12 cellular contexts compared by ENCODE assay signal in genomic region chr12:103102225-103102744, GRCh38.
DNase-seq lines count a peak whose midpoint lies in the region; ATAC-seq and TF ChIP-seq lines count a peak whose summit lies in the region.
"Had no signal": no experiment of that assay in that cellular context is flagged by ENCODE, and none has a peak within 500 bp of the region (broad histone marks: within the 10 kb centered on the region; RNA-seq: fewer than 3 reads in every experiment).

No MANE protein-coding gene starts in this region.

- H3K36me3 ChIP-seq in right atrium auricular region = no peaks in the 10 kb centered on the region
- no peaks in the 10 kb centered on the region for H3K36me3 ChIP-seq in CD8-positive, alpha-beta memory T cell (ENCODE audit: insufficient read depth, low read length)
- H3K36me3 ChIP-seq: tibial nerve had no signal

- no peak overlapping the region for H3K27ac ChIP-seq in right atrium auricular region
- no peak overlapping the region for H3K27ac ChIP-seq in CD8-positive, alpha-beta memory T cell (ENCODE audit: low read depth, low read length)
- H3K27ac ChIP-seq: tibial nerve had no signal

- DNase-seq in GM12864 (ENCODE audit: low read depth) (peak; percentile 55), right atrium auricular region (ENCODE audit: low spot score) (no peak), NCI-H2029 (lab: John Stamatoyannopoulos, UW) (no peak), COR-L47 (lab: John Stamatoyannopoulos, UW) (no peak)
- no peak for DNase-seq in CD8-positive, alpha-beta memory T cell
- DNase-seq: aorta, GDM1, mucosa of descending colon had no signal

- peaks cover 0 to 3% of the 10 kb centered on the region in 2 donors for H3K27me3 Mint-ChIP-seq in CD8-positive, alpha-beta memory T cell

- no peaks in the 10 kb centered on the region for H3K36me3 Mint-ChIP-seq in CD8-positive, alpha-beta memory T cell

- ATAC-seq in GM19043 (IDR thresholded peaks at IDR 0.05; ENCODE audit: low read depth, unreplicated experiment) (peak; percentile 63), HG02588 (IDR thresholded peaks at IDR 0.05; ENCODE audit: unreplicated experiment) (peak; percentile 91), HG03378 (IDR thresholded peaks at IDR 0.05; ENCODE audit: unreplicated experiment) (peak; percentile 63)
- ATAC-seq: mucosa of descending colon had no signal

- no peak overlapping the region for H3K4me3 Mint-ChIP-seq in CD8-positive, alpha-beta memory T cell

- TF ChIP-seq CTCF in GM12864 (IDR thresholded peaks at IDR 0.05; ENCODE audit: low read depth, low read length, missing control alignments) (no peak), right atrium auricular region (IDR thresholded peaks at IDR 0.05) (no peak)

- POLR2A ChIA-PET in CD8-positive, alpha-beta memory T cell (lab: Charles Lee) = no interaction called here

- CTCF ChIA-PET in CD8-positive, alpha-beta memory T cell (lab: Charles Lee) = no interaction called here

- no peaks in the 10 kb centered on the region for H3K27me3 ChIP-seq in right atrium auricular region
- no peaks in the 10 kb centered on the region for H3K27me3 ChIP-seq in CD8-positive, alpha-beta memory T cell (ENCODE audit: insufficient read depth, low read length, poor library complexity, severe bottlenecking)
- H3K27me3 ChIP-seq: tibial nerve had no signal

- peaks cover 0 to 7% (median 0%) of the 10 kb centered on the region in 5 donors for H3K9me3 Mint-ChIP-seq in CD8-positive, alpha-beta memory T cell

- H3K27ac Mint-ChIP-seq in CD8-positive, alpha-beta memory T cell = no peak overlapping the region

- no peak overlapping the region for H3K4me3 ChIP-seq in GM12864 (ENCODE audit: low read depth, low read length)
- H3K4me3 ChIP-seq in right atrium auricular region = no peak overlapping the region
- H3K4me3 ChIP-seq in CD8-positive, alpha-beta memory T cell (ENCODE audit: low read length) = no peak overlapping the region
- H3K4me3 ChIP-seq: mucosa of descending colon, tibial nerve had no signal

- H3K4me1 Mint-ChIP-seq in CD8-positive, alpha-beta memory T cell = no peaks in the 10 kb centered on the region

- H3K9me3 ChIP-seq in right atrium auricular region = no peaks in the 10 kb centered on the region
- no peaks in the 10 kb centered on the region for H3K9me3 ChIP-seq in CD8-positive, alpha-beta memory T cell (ENCODE audit: low read length)
- H3K9me3 ChIP-seq: mucosa of descending colon, tibial nerve had no signal

- no peaks in the 10 kb centered on the region for H3K4me1 ChIP-seq in right atrium auricular region
- H3K4me1 ChIP-seq in CD8-positive, alpha-beta memory T cell (ENCODE audit: insufficient read depth, low read length) = no peaks in the 10 kb centered on the region
- H3K4me1 ChIP-seq: tibial nerve had no signal
